14 cellular contexts compared by ENCODE assay signal in the genomic region with DNA sequence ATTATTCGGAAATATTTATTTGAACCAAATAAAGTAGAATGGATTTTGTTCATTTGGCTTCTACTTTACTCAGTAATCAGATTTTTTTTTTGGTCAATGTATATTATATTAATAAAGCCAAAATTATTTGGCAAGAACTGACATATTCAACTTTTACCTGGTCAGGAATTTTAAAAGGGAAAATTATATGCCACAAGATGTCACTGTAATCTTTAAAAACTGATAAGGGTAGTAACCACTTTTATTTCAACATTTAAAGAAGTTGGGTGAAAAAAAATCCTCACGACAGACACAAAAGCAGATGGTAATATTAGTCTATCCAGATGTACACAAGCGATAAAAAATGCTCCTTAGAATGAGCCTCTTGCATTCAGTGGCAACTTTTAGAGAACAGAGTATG.
DNase-seq lines count a peak whose midpoint lies in the region; TF ChIP-seq lines count a peak whose summit lies in the region.
"Had no signal": no experiment of that assay in that cellular context is flagged by ENCODE, and none has a peak within 500 bp of the region (broad histone marks: within the 10 kb centered on the region; RNA-seq: fewer than 3 reads in every experiment).

No MANE protein-coding gene starts in this region.

- no peak overlapping the region for H3K27ac ChIP-seq in endodermal cell (ENCODE audit: low read depth, low read length)
- H3K27ac ChIP-seq: brain microvascular endothelial cell had no signal

- H3K4me1 ChIP-seq in adipocyte (ENCODE audit: control insufficient read depth, insufficient read depth, low read length) (no peaks in the 10 kb centered on the region), endodermal cell (ENCODE audit: control insufficient read depth, insufficient read depth, low read length) (no peaks in the 10 kb centered on the region)

- H3K4me1 Mint-ChIP-seq in mesothelial cell of epicardium (peaks cover 16% of the 10 kb centered on the region), endodermal cell (no peaks in the 10 kb centered on the region)
- H3K4me1 Mint-ChIP-seq: natural killer cell, WTC11 had no signal

- TF ChIP-seq CTCF in mesothelial cell of epicardium (IDR thresholded peaks at IDR 0.05; ENCODE audit: unreplicated experiment) = no peak
- TF ChIP-seq CTCF in endodermal cell (conservative IDR thresholded peaks at IDR 0.05) = no peak

- DNase-seq in DMS 273 (lab: John Stamatoyannopoulos, UW; ENCODE audit: unreplicated experiment) = peak; percentile 69
- peak; percentile 29 for DNase-seq in MV-4-11 (lab: John Stamatoyannopoulos, UW)
- peak; percentile 58 for DNase-seq in adipocyte (ENCODE audit: low read depth)
- DNase-seq in mesothelial cell of epicardium (ENCODE audit: low spot score in 2 of 2, unreplicated experiment in 2 of 2) = no peak
- DNase-seq in endodermal cell = no peak
- DNase-seq in NCI-H446 (lab: John Stamatoyannopoulos, UW) = no peak
- no peak for DNase-seq in NCI-H226
- DNase-seq in HK-2 (ENCODE audit: unreplicated experiment) = no peak
- DNase-seq: activated T-cell treated with anti-CD3 and anti-CD28 coated beads, Interleukin-2, amount 50 U/mL, for 4 hours; brain microvascular endothelial cell; DMS79; natural killer cell; NCI-H1092 had no signal

- H3K36me3 Mint-ChIP-seq in mesothelial cell of epicardium = no peaks in the 10 kb centered on the region
- no peaks in the 10 kb centered on the region for H3K36me3 Mint-ChIP-seq in endodermal cell (ENCODE audit: low read depth)
- H3K36me3 Mint-ChIP-seq: natural killer cell, WTC11 had no signal

- H3K4me3 Mint-ChIP-seq in mesothelial cell of epicardium (no peak overlapping the region), endodermal cell (no peak overlapping the region)
- H3K4me3 Mint-ChIP-seq: activated T-cell treated with anti-CD3 and anti-CD28 coated beads, Interleukin-2, amount 50 U/mL, for 4 hours; natural killer cell; WTC11 had no signal

- H3K27ac Mint-ChIP-seq in mesothelial cell of epicardium (peak overlapping the region; percentile 1), endodermal cell (no peak overlapping the region)
- H3K27ac Mint-ChIP-seq: natural killer cell, WTC11 had no signal

- H3K36me3 ChIP-seq in adipocyte (ENCODE audit: control insufficient read depth, insufficient read depth, low read length, severe bottlenecking) (no peaks in the 10 kb centered on the region), endodermal cell (ENCODE audit: control insufficient read depth, insufficient read depth, low read length) (no peaks in the 10 kb centered on the region)
- H3K36me3 ChIP-seq: brain microvascular endothelial cell had no signal

- H3K9ac ChIP-seq in adipocyte (ENCODE audit: low read length) (no peak overlapping the region), endodermal cell (ENCODE audit: extremely low read depth, low read length, poor library complexity, severe bottlenecking) (no peak overlapping the region)

- H3K27me3 ChIP-seq in adipocyte (replicated peaks; ENCODE audit: control insufficient read depth, insufficient read depth, low read length) (no peaks in the 10 kb centered on the region), endodermal cell (ENCODE audit: control insufficient read depth, insufficient read depth, low read length, poor library complexity, severe bottlenecking) (no peaks in the 10 kb centered on the region)
- H3K27me3 ChIP-seq: brain microvascular endothelial cell had no signal

- H3K4me3 ChIP-seq in adipocyte (ENCODE audit: low read length) = no peak overlapping the region
- H3K4me3 ChIP-seq in endodermal cell (ENCODE audit: low read length) = no peak overlapping the region

- 96 to 100% methylated on average over 2 of the region's 3 CpGs for WGBS in endodermal cell (ENCODE audit: insufficient coverage in 1 of 2, insufficient read length in 1 of 2), 2 experiments

- peaks cover 8% of the 10 kb centered on the region for H3K27me3 Mint-ChIP-seq in mesothelial cell of epicardium (ENCODE audit: low read depth)
- no peaks in the 10 kb centered on the region for H3K27me3 Mint-ChIP-seq in endodermal cell (ENCODE audit: insufficient read depth)

- H3K9me3 ChIP-seq in adipocyte (ENCODE audit: control insufficient read depth, low read length) (no peaks in the 10 kb centered on the region), endodermal cell (ENCODE audit: control insufficient read depth, low read length) (no peaks in the 10 kb centered on the region)

- H3K9me3 Mint-ChIP-seq in mesothelial cell of epicardium (no peaks in the 10 kb centered on the region), endodermal cell (no peaks in the 10 kb centered on the region)
- H3K9me3 Mint-ChIP-seq: activated T-cell treated with anti-CD3 and anti-CD28 coated beads, Interleukin-2, amount 50 U/mL, for 4 hours; natural killer cell; WTC11 had no signal

Comparison
In these comparisons a context has a peak if more than half of its experiments do, and no peak if none do; other contexts are left out.
1. DNase-seq: peak in DMS 273 (single experiment), MV-4-11 (single experiment) and adipocyte (single experiment); none in mesothelial cell of epicardium (0 of 2), endodermal cell (single experiment), NCI-H446 (0 of 2), NCI-H226 (single experiment) and HK-2 (single experiment).